In the genomic region with DNA sequence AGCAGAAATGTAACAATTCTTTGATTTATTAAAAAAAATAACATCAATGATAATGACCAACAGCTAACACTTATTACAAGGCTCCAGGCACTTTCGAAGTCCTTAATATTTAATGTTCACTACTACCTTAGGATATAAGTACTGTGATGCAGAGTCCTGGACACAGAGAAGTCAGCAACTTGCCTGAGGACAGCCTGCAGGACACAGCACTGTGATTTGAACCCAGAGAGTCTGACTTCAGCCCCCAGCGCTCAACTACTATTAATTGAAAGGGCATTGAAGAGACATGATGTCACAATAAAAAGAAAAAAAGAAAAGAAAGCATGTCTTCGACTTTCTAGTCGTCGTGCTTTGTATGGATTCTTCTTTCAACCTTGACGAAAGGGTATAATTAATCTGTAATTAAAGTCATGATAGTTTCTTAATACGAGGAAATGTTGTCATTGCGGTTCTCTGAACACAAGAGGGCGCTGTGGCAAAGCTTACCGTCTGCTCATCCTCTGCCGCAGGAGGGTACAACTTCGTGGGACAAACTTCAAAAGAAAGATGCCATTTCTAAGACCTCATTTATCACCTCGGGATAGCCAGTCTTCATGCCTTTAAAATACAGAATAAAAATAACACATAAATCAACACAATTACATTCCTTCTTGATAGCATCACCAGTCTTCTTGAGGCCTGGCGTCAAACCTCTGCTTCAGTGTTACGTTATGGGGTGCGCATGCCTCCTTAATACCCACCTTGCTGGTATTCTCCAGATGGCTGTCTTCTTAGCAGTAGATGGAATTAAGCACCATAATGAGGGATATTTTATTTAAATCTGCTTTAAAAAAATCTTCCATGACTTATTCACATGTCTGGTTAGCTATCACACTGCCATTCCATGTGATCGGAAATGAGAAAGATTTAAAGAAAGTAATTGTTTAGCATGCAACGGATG, we compare ENCODE assay signal across 8 cellular contexts.
DNase-seq lines count a peak whose midpoint lies in the region; ATAC-seq and TF ChIP-seq lines count a peak whose summit lies in the region.

No MANE protein-coding gene starts in this region.

- TF ChIP-seq CTCF in epithelial cell of esophagus (IDR thresholded peaks at IDR 0.05; ENCODE audit: insufficient read depth, low read depth, low read length, missing control alignments), result peak; percentile 85

- H3K4me1 Mint-ChIP-seq in naive thymus-derived CD4-positive, alpha-beta T cell, result peaks cover 9 to 57% (median 53%) of the 10 kb centered on the region in 7 donors

- peaks cover 0 to 5% (median 0%) of the 10 kb centered on the region in 5 donors for H3K36me3 Mint-ChIP-seq in naive thymus-derived CD4-positive, alpha-beta T cell

- H3K27me3 ChIP-seq in naive thymus-derived CD4-positive, alpha-beta T cell (ENCODE audit: control insufficient read depth in 2 of 2, insufficient read depth in 2 of 2, low read length in 2 of 2), result no peaks in the 10 kb centered on the region

- no peak overlapping the region for H3K4me3 ChIP-seq in epithelial cell of esophagus (ENCODE audit: low read length)
- no peak overlapping the region for H3K4me3 ChIP-seq in naive thymus-derived CD4-positive, alpha-beta T cell (ENCODE audit: low read length)

- no peaks in the 10 kb centered on the region for H3K9me3 Mint-ChIP-seq in naive thymus-derived CD4-positive, alpha-beta T cell

- DNase-seq in Ammon's horn (ENCODE audit: low spot score) (peak; percentile 80), HCEC 1CT (peak; percentile 34), NCI-H748 treated with DMSO at 0.1 percent for 48 hours (lab: John Stamatoyannopoulos, UW) (peak; percentile 40), epithelial cell of esophagus (ENCODE audit: low read depth) (peak; percentile 62), stromal cell of bone marrow (ENCODE audit: low read depth) (peak; percentile 21)
- peak; percentile 18 for DNase-seq in activated CD8-positive, alpha-beta memory T cell treated with anti-CD3 and anti-CD28 coated beads, Interleukin-2, amount 50 U/mL, for 24 hours (ENCODE audit: extremely low read depth)
- peak; percentile 23 to 63 (median 46) for DNase-seq in naive thymus-derived CD4-positive, alpha-beta T cell

- peak overlapping the region in 3 of 9 donors; percentile 13 to 77 (median 16) for H3K27ac Mint-ChIP-seq in naive thymus-derived CD4-positive, alpha-beta T cell

- CTCF ChIA-PET in naive thymus-derived CD4-positive, alpha-beta T cell (lab: Charles Lee), result interaction anchor here (0.6 to 3.6 kb wide), 12 partner anchors 9 to 761 kb away, joined by 3 to 35 read pairs (median 4); no protein-coding TSS in a partner anchor

- H3K4me1 ChIP-seq in naive thymus-derived CD4-positive, alpha-beta T cell (ENCODE audit: control insufficient read depth in 2 of 2, insufficient read depth in 2 of 2, low read length in 2 of 2), result no peaks in the 10 kb centered on the region

- no peaks in the 10 kb centered on the region for H3K9me3 ChIP-seq in naive thymus-derived CD4-positive, alpha-beta T cell (ENCODE audit: control insufficient read depth in 2 of 3, low read length in 3 of 3)

- no peak overlapping the region for H3K27ac ChIP-seq in naive thymus-derived CD4-positive, alpha-beta T cell (ENCODE audit: low read depth, low read length)

- ATAC-seq in naive thymus-derived CD4-positive, alpha-beta T cell, result peak; percentile 75
- ATAC-seq in GM18873 (IDR thresholded peaks at IDR 0.05; ENCODE audit: low FRiP score, unreplicated experiment), result no peak

- POLR2A ChIA-PET in naive thymus-derived CD4-positive, alpha-beta T cell (lab: Charles Lee), result no interaction called here

- peak overlapping the region in 6 of 10 donors; percentile 6 to 72 (median 32) for H3K4me3 Mint-ChIP-seq in naive thymus-derived CD4-positive, alpha-beta T cell

- intact Hi-C loops in naive thymus-derived CD4-positive, alpha-beta T cell (cut with micrococcal nuclease), result loop anchor here (1.0 to 10.0 kb wide), 12 partner anchors 52 to 1378 kb away; no protein-coding TSS in a partner anchor

- H3K27me3 Mint-ChIP-seq in naive thymus-derived CD4-positive, alpha-beta T cell, result no peaks in the 10 kb centered on the region

- no peaks in the 10 kb centered on the region for H3K36me3 ChIP-seq in naive thymus-derived CD4-positive, alpha-beta T cell (ENCODE audit: control insufficient read depth in 2 of 3, insufficient read depth in 3 of 3, low read length in 3 of 3)

Comparison
In these comparisons a context has a peak if more than half of its experiments do, and no peak if none do; other contexts are left out.
1. DNase-seq: peak in every context shown above with its lines; median percentile 80 in Ammon's horn; 62 in epithelial cell of esophagus; 46 in naive thymus-derived CD4-positive, alpha-beta T cell; 40 in NCI-H748 treated with DMSO at 0.1 percent for 48 hours; 34 in HCEC 1CT; 21 in stromal cell of bone marrow; 18 in activated CD8-positive, alpha-beta memory T cell treated with anti-CD3 and anti-CD28 coated beads, Interleukin-2, amount 50 U/mL, for 24 hours.